6 cellular contexts compared by ENCODE assay signal in genomic region chr18:11343096-11343495, GRCh38.
"Had no signal": no experiment of that assay in that cellular context is flagged by ENCODE, and none has a peak within 500 bp of the region (broad histone marks: within the 10 kb centered on the region; RNA-seq: fewer than 3 reads in every experiment).

No MANE protein-coding gene starts in this region.

- DNase-seq: IMR-90, KBM-7, KG1 had no signal

- H3K27ac Mint-ChIP-seq: IgD-negative memory B cell had no signal

- H3K27me3 Mint-ChIP-seq: IgD-negative memory B cell had no signal

- H3K36me3 Mint-ChIP-seq: IgD-negative memory B cell had no signal

- H3K4me1 Mint-ChIP-seq: IgD-negative memory B cell had no signal

- H3K27ac ChIP-seq: HL-60 had no signal

- H3K4me3 ChIP-seq: K562 had no signal
